In genomic region chr6:31837612-31838553, GRCh38 we compare ENCODE assay signal across 9 cellular contexts. TPM values are rescaled to one million over a fixed set of nuclear protein-coding genes. Genes with fewer than 3 reads are reported as not detected.
DNase-seq lines count a peak whose midpoint lies in the region; ATAC-seq and TF ChIP-seq lines count a peak whose summit lies in the region.
"Had no signal": no experiment of that assay in that cellular context is flagged by ENCODE, and none has a peak within 500 bp of the region (broad histone marks: within the 10 kb centered on the region; RNA-seq: fewer than 3 reads in every experiment).

No MANE protein-coding gene starts in this region.

- POLR2A ChIA-PET in activated CD8-positive, alpha-beta T cell treated with anti-CD3 and anti-CD28 coated beads for 36 hours (lab: Charles Lee) = interaction anchor here (0.7 to 7.0 kb wide), 13 partner anchors 8 to 185 kb away, joined by 3 to 42 read pairs (median 4); partner anchors contain the start of genes BAG6, CSNK2B, GPANK1 and HSPA1A

- CTCF ChIA-PET in activated naive CD4-positive, alpha-beta T cell treated with anti-CD3 and anti-CD28 coated beads, Interleukin-2, amount 10 ng/mL, durations not matched to agents 7 days and 5 days (lab: Charles Lee) = interaction anchor here (0.6 to 1.7 kb wide), 5 partner anchors 22 to 157 kb away, joined by 3 to 5 read pairs (median 3); partner anchors contain the start of genes LY6G5C and NEU1
- CTCF ChIA-PET in activated CD8-positive, alpha-beta T cell treated with anti-CD3 and anti-CD28 coated beads for 36 hours (lab: Charles Lee) = interaction anchor here (0.7 to 2.3 kb wide), 6 partner anchors 8 to 1049 kb away, joined by 3 to 6 read pairs (median 4); partner anchors contain the start of gene NEU1

- peak overlapping the region; percentile 99 for H3K4me3 ChIP-seq in iPS-18c (ENCODE audit: insufficient read depth, low read depth, low read length)
- H3K4me3 ChIP-seq in thymus (ENCODE audit: low read length) = peak overlapping the region; percentile 59

- H3K4me1 Mint-ChIP-seq in activated naive CD4-positive, alpha-beta T cell treated with anti-CD3 and anti-CD28 coated beads, Interleukin-2, amount 10 ng/mL, durations not matched to agents 7 days and 5 days = peaks cover 58% of the 10 kb centered on the region
- H3K4me1 Mint-ChIP-seq in activated CD8-positive, alpha-beta T cell treated with anti-CD3 and anti-CD28 coated beads for 36 hours (ENCODE audit: low read depth) = peaks cover 24% of the 10 kb centered on the region

- peak overlapping the region; percentile 94 for H3K27ac Mint-ChIP-seq in activated naive CD4-positive, alpha-beta T cell treated with anti-CD3 and anti-CD28 coated beads, Interleukin-2, amount 10 ng/mL, durations not matched to agents 7 days and 5 days
- H3K27ac Mint-ChIP-seq in activated CD8-positive, alpha-beta T cell treated with anti-CD3 and anti-CD28 coated beads for 36 hours = peak overlapping the region; percentile 95

- peak overlapping the region; percentile 8 for H3K27ac ChIP-seq in thymus (ENCODE audit: low read depth)

- H3K9me3 Mint-ChIP-seq in activated naive CD4-positive, alpha-beta T cell treated with anti-CD3 and anti-CD28 coated beads, Interleukin-2, amount 10 ng/mL, durations not matched to agents 7 days and 5 days = no peaks in the 10 kb centered on the region
- no peaks in the 10 kb centered on the region for H3K9me3 Mint-ChIP-seq in activated CD8-positive, alpha-beta T cell treated with anti-CD3 and anti-CD28 coated beads for 36 hours

- H3K4me3 Mint-ChIP-seq in activated naive CD4-positive, alpha-beta T cell treated with anti-CD3 and anti-CD28 coated beads, Interleukin-2, amount 10 ng/mL, durations not matched to agents 7 days and 5 days = peak overlapping the region; percentile 98
- peak overlapping the region; percentile 92 for H3K4me3 Mint-ChIP-seq in activated CD8-positive, alpha-beta T cell treated with anti-CD3 and anti-CD28 coated beads for 36 hours

- H3K27me3 ChIP-seq in thymus (ENCODE audit: control insufficient read depth, insufficient read depth) = no peaks in the 10 kb centered on the region

- WGBS in thymus = 93% methylated on average over 9 of the region's 9 CpGs

- peaks cover 24% of the 10 kb centered on the region for H3K4me1 ChIP-seq in thymus (ENCODE audit: control insufficient read depth, insufficient read depth, low read length)

- no peak for DNase-seq in activated naive CD4-positive, alpha-beta T cell treated with anti-CD3 and anti-CD28 coated beads, Interleukin-2, amount 10 ng/mL, durations not matched to agents 7 days and 5 days
- no peak for DNase-seq in activated naive CD4-positive, alpha-beta T cell treated with Interleukin-2 at 50 U/mL for 16 hours
- no peak for DNase-seq in activated CD8-positive, alpha-beta T cell treated with anti-CD3 and anti-CD28 coated beads for 36 hours
- DNase-seq in DMS153 treated with DMSO at 0.1 percent for 48 hours (lab: John Stamatoyannopoulos, UW; ENCODE audit: unreplicated experiment) (no peak), NCI-H2107 treated with DMSO at 0.1 percent for 48 hours (lab: John Stamatoyannopoulos, UW; ENCODE audit: unreplicated experiment) (no peak)
- DNase-seq: retina had no signal

- no peaks in the 10 kb centered on the region for H3K27me3 Mint-ChIP-seq in activated naive CD4-positive, alpha-beta T cell treated with anti-CD3 and anti-CD28 coated beads, Interleukin-2, amount 10 ng/mL, durations not matched to agents 7 days and 5 days
- no peaks in the 10 kb centered on the region for H3K27me3 Mint-ChIP-seq in activated CD8-positive, alpha-beta T cell treated with anti-CD3 and anti-CD28 coated beads for 36 hours

- intact Hi-C loops in activated CD8-positive, alpha-beta T cell treated with anti-CD3 and anti-CD28 coated beads for 36 hours (cut with micrococcal nuclease) = loop anchor here (2.0 to 10.0 kb wide), 2 partner anchors 23 to 173 kb away; partner anchors contain the start of genes C6orf47, CSNK2B, GPANK1 and LY6G5B

- H3K36me3 ChIP-seq in thymus (ENCODE audit: control insufficient read depth, insufficient read depth) = peaks cover 39% of the 10 kb centered on the region

- peaks cover 50% of the 10 kb centered on the region for H3K36me3 Mint-ChIP-seq in activated naive CD4-positive, alpha-beta T cell treated with anti-CD3 and anti-CD28 coated beads, Interleukin-2, amount 10 ng/mL, durations not matched to agents 7 days and 5 days
- peaks cover 63% of the 10 kb centered on the region for H3K36me3 Mint-ChIP-seq in activated CD8-positive, alpha-beta T cell treated with anti-CD3 and anti-CD28 coated beads for 36 hours (ENCODE audit: low read depth)

- no peak for ATAC-seq in activated CD8-positive, alpha-beta T cell treated with anti-CD3 and anti-CD28 coated beads for 36 hours
- no peak for ATAC-seq in GM19452 (IDR thresholded peaks at IDR 0.05; ENCODE audit: unreplicated experiment)

- H3K9me3 ChIP-seq in iPS-18c (ENCODE audit: control insufficient read depth, insufficient read depth, low read length) (peaks cover 4% of the 10 kb centered on the region), thymus (ENCODE audit: control insufficient read depth) (no peaks in the 10 kb centered on the region)

- no peak for TF ChIP-seq CTCF in activated CD8-positive, alpha-beta T cell treated with anti-CD3 and anti-CD28 coated beads for 36 hours (IDR thresholded peaks at IDR 0.05)

RNA-seq across cellular contexts. Expression of gene HSPA1B, which starts 10.3 kb away (rescaled TPM):
- 10 to 100 TPM; 50.4 to 50.8 TPM for total RNA-seq in activated CD8-positive, alpha-beta T cell treated with anti-CD3 and anti-CD28 coated beads for 36 hours
- polyA plus RNA-seq in thymus = 46.8 TPM

RNA-seq across cellular contexts. Expression of gene HSPA1A, which starts 22.5 kb away (rescaled TPM):
- total RNA-seq in activated CD8-positive, alpha-beta T cell treated with anti-CD3 and anti-CD28 coated beads for 36 hours = 10 to 100 TPM; 36.6 to 37.8 TPM
- polyA plus RNA-seq in thymus = 68.8 TPM

RNA-seq across cellular contexts. Expression of gene HSPA1L, which starts 22.8 kb away (rescaled TPM):
- 1 to 10 TPM; 1.7 to 2.0 TPM for total RNA-seq in activated CD8-positive, alpha-beta T cell treated with anti-CD3 and anti-CD28 coated beads for 36 hours
- 2.4 TPM for polyA plus RNA-seq in thymus

RNA-seq across cellular contexts. Expression of gene NEU1, which starts 24.7 kb away (rescaled TPM):
- total RNA-seq in activated CD8-positive, alpha-beta T cell treated with anti-CD3 and anti-CD28 coated beads for 36 hours = 1 to 10 TPM; 8.7 to 9.8 TPM
- polyA plus RNA-seq in thymus = 21.9 TPM

RNA-seq across cellular contexts. Expression of gene LSM2, which starts 31.1 kb away (rescaled TPM):
- total RNA-seq in activated CD8-positive, alpha-beta T cell treated with anti-CD3 and anti-CD28 coated beads for 36 hours = 100 to 1,000 TPM; 117 to 120 TPM
- polyA plus RNA-seq in thymus = 76.8 TPM
